1 cellular context compared by ENCODE assay signal in the genomic region with DNA sequence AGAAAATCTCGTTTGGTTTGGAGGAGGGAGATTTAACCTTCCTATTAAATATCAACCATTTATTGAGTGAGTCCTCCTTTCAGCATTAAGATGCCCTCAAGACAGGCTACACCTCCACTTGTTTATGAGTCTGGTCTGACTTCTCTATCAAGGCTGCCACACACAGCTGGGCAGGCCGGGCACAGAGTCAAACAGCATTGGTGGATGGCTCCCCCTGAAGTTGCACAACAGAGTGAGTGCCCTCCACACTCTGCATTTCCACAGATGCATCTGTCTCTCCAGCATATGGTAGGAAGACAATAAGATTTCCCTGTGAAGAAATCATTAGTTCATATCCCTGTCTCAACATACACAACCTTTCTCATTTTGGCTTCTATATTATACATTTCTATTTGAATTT.
TF ChIP-seq lines count a peak whose summit lies in the region.

No MANE protein-coding gene starts in this region.

TF ChIP-seq in HepG2, 621 proteins besides CTCF, POLR2A, EP300 and RAD21 (continued from another document):
- no peak for TF ChIP-seq GPN1 (CRISPR knock-in tag; IDR thresholded peaks at IDR 0.05; ENCODE audit: borderline replicate concordance)
- TF ChIP-seq, protein P1, sequence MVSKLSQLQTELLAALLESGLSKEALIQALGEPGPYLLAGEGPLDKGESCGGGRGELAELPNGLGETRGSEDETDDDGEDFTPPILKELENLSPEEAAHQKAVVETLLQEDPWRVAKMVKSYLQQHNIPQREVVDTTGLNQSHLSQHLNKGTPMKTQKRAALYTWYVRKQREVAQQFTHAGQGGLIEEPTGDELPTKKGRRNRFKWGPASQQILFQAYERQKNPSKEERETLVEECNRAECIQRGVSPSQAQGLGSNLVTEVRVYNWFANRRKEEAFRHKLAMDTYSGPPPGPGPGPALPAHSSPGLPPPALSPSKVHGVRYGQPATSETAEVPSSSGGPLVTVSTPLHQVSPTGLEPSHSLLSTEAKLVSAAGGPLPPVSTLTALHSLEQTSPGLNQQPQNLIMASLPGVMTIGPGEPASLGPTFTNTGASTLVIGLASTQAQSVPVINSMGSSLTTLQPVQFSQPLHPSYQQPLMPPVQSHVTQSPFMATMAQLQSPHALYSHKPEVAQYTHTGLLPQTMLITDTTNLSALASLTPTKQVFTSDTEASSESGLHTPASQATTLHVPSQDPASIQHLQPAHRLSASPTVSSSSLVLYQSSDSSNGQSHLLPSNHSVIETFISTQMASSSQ (IDR thresholded peaks at IDR 0.05; ENCODE audit: low read depth), result no peak
- TF ChIP-seq, protein P1 (CRISPR knock-in tag; IDR thresholded peaks at IDR 0.05; ENCODE audit: borderline replicate concordance), result no peak
- no peak for TF ChIP-seq SMYD3 (CRISPR knock-in tag; IDR thresholded peaks at IDR 0.05)
- TF ChIP-seq, protein P2, sequence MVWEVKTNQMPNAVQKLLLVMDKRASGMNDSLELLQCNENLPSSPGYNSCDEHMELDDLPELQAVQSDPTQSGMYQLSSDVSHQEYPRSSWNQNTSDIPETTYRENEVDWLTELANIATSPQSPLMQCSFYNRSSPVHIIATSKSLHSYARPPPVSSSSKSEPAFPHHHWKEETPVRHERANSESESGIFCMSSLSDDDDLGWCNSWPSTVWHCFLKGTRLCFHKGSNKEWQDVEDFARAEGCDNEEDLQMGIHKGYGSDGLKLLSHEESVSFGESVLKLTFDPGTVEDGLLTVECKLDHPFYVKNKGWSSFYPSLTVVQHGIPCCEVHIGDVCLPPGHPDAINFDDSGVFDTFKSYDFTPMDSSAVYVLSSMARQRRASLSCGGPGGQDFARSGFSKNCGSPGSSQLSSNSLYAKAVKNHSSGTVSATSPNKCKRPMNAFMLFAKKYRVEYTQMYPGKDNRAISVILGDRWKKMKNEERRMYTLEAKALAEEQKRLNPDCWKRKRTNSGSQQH (CRISPR knock-in tag; IDR thresholded peaks at IDR 0.05; ENCODE audit: low read depth), result no peak
- no peak for TF ChIP-seq ZNF773 (CRISPR knock-in tag; IDR thresholded peaks at IDR 0.05; ENCODE audit: borderline replicate concordance)
TF ChIP-seq in HepG2: peak in this region for 0.
